ENCODE assay signal across 18 cellular contexts in the genomic region with DNA sequence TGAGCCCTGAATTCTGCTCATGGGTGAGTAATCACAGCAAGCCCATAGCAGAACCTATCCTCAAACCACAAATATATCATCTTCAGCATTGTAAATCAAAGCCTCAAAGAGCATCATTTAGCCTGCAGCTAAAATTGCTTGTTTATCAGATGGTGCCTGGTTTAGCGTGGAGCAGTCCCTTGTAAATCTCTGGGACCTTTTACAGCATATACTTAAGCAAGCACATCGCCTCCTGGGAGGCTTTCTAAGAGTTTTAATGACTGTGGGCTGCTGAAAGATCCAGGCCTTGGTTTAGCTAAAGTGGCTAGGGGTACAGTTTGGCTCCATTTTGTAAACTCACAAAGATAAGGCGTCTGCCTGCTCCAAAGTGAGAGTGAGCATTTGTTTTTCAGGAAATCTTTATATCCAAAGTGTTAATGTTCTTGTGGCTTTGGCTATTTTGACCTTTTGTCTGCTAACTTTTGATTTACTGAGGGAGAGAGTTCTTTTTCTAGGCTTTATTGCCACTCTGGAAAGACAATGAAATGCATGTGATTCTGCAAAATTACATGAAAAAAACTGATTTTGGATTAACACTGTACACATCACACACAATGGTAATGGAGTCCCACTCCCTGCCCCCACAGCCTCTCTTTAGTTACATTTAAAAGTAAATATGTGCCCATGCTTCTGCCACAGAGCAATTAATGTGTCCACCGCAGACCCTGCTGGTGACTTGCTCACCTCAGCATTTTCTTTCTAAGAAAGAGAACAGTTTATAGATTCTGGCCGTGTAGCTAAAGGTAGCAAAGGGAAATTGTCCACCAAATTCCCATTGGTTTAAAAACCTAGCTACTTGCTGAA.
A peak's percentile ranks its signal among the peaks of the same experiment; 100 is the strongest.
DNase-seq lines count a peak whose midpoint lies in the region; ATAC-seq and TF ChIP-seq lines count a peak whose summit lies in the region.
"Had no signal": no experiment of that assay in that cellular context is flagged by ENCODE, and none has a peak within 500 bp of the region (broad histone marks: within the 10 kb centered on the region; RNA-seq: fewer than 3 reads in every experiment).

No MANE protein-coding gene starts in this region.

- no peak overlapping the region for H3K4me3 ChIP-seq in A673 (ENCODE audit: low read depth, low read length, poor library complexity, severe bottlenecking)
- H3K4me3 ChIP-seq: breast epithelium, right lobe of liver, transverse colon had no signal

- H3K9me3 Mint-ChIP-seq in glutamatergic neuron (ENCODE audit: unreplicated experiment), result peaks cover 3% of the 10 kb centered on the region
- no peaks in the 10 kb centered on the region for H3K9me3 Mint-ChIP-seq in activated naive CD4-positive, alpha-beta T cell treated with anti-CD3 and anti-CD28 coated beads, Interleukin-2, amount 50 U/mL, for 72 hours
- H3K9me3 Mint-ChIP-seq: activated naive CD4-positive, alpha-beta T cell treated with anti-CD3 and anti-CD28 coated beads, Interleukin-2, amount 10 ng/mL, durations not matched to agents 7 days and 5 days had no signal

- H3K27me3 Mint-ChIP-seq in glutamatergic neuron (ENCODE audit: unreplicated experiment), result peaks cover 2% of the 10 kb centered on the region
- H3K27me3 Mint-ChIP-seq: activated naive CD4-positive, alpha-beta T cell treated with anti-CD3 and anti-CD28 coated beads, Interleukin-2, amount 10 ng/mL, durations not matched to agents 7 days and 5 days had no signal

- POLR2A ChIA-PET in A673 (lab: Charles Lee; ENCODE audit: low non-redundant PET), result no interaction called here

- H3K4me3 Mint-ChIP-seq in glutamatergic neuron (ENCODE audit: unreplicated experiment), result peak overlapping the region; percentile 40
- H3K4me3 Mint-ChIP-seq: activated naive CD4-positive, alpha-beta T cell treated with anti-CD3 and anti-CD28 coated beads, Interleukin-2, amount 10 ng/mL, durations not matched to agents 7 days and 5 days; T-helper 17 cell had no signal

- H3K4me1 ChIP-seq in A673 (ENCODE audit: insufficient read depth, low read length, poor library complexity, severe bottlenecking), result no peaks in the 10 kb centered on the region
- H3K4me1 ChIP-seq: breast epithelium, right lobe of liver had no signal

- H3K9me3 ChIP-seq in A673 (ENCODE audit: low read depth, low read length, poor library complexity, severe bottlenecking), result no peaks in the 10 kb centered on the region
- H3K9me3 ChIP-seq: breast epithelium, right lobe of liver, transverse colon had no signal

- H3K27me3 ChIP-seq in A673 (replicated peaks; ENCODE audit: insufficient read depth, low read depth, low read length, poor library complexity), result no peaks in the 10 kb centered on the region
- H3K27me3 ChIP-seq: breast epithelium, right lobe of liver, transverse colon had no signal

- no peak for ATAC-seq in HG02678 (IDR thresholded peaks at IDR 0.05; ENCODE audit: unreplicated experiment)
- ATAC-seq in activated naive CD4-positive, alpha-beta T cell treated with anti-CD3 and anti-CD28 coated beads, Interleukin-2, amount 50 U/mL, for 72 hours, result no peak
- ATAC-seq: Panc1, right lobe of liver, T-helper 17 cell had no signal

- peak overlapping the region; percentile 83 for H3K27ac Mint-ChIP-seq in glutamatergic neuron (ENCODE audit: unreplicated experiment)
- H3K27ac Mint-ChIP-seq in activated naive CD4-positive, alpha-beta T cell treated with anti-CD3 and anti-CD28 coated beads, Interleukin-2, amount 50 U/mL, for 72 hours, result no peak overlapping the region
- H3K27ac Mint-ChIP-seq: activated naive CD4-positive, alpha-beta T cell treated with anti-CD3 and anti-CD28 coated beads, Interleukin-2, amount 10 ng/mL, durations not matched to agents 7 days and 5 days; T-helper 17 cell had no signal

- H3K36me3 Mint-ChIP-seq in glutamatergic neuron (ENCODE audit: unreplicated experiment), result peaks cover 4% of the 10 kb centered on the region
- H3K36me3 Mint-ChIP-seq in activated naive CD4-positive, alpha-beta T cell treated with anti-CD3 and anti-CD28 coated beads, Interleukin-2, amount 50 U/mL, for 72 hours, result no peaks in the 10 kb centered on the region
- H3K36me3 Mint-ChIP-seq: activated naive CD4-positive, alpha-beta T cell treated with anti-CD3 and anti-CD28 coated beads, Interleukin-2, amount 10 ng/mL, durations not matched to agents 7 days and 5 days had no signal

- TF ChIP-seq CTCF in A673 (conservative IDR thresholded peaks at IDR 0.05; ENCODE audit: low read depth, low read length), result no peak
- no peak for TF ChIP-seq CTCF in glutamatergic neuron (IDR thresholded peaks at IDR 0.05; ENCODE audit: partially characterized antibody, unreplicated experiment)

- BruUV-seq in A673 (replicated peaks; lab: Mats Ljungman, UMichigan), result no TSS peak

- intact Hi-C loops in A673 (cut with micrococcal nuclease; ENCODE audit: unreplicated experiment), result no loop called here

- peaks cover 27% of the 10 kb centered on the region for H3K4me1 Mint-ChIP-seq in glutamatergic neuron (ENCODE audit: low read depth, unreplicated experiment)
- H3K4me1 Mint-ChIP-seq: activated naive CD4-positive, alpha-beta T cell treated with anti-CD3 and anti-CD28 coated beads, Interleukin-2, amount 10 ng/mL, durations not matched to agents 7 days and 5 days; T-helper 17 cell had no signal

- CTCF ChIA-PET in A673 (lab: Charles Lee), result interaction anchor here (1.0 kb wide), 1 partner anchor 17 kb away, joined by 3 read pairs; no protein-coding TSS in a partner anchor

- no peak overlapping the region for H3K27ac ChIP-seq in A673 (ENCODE audit: low read depth, low read length, poor library complexity, severe bottlenecking)
- H3K27ac ChIP-seq: breast epithelium, right lobe of liver, transverse colon had no signal

- H3K36me3 ChIP-seq in A673 (ENCODE audit: insufficient read depth, low read length, poor library complexity, severe bottlenecking), result no peaks in the 10 kb centered on the region
- H3K36me3 ChIP-seq: breast epithelium, right lobe of liver, transverse colon had no signal

- DNase-seq in A673 (ENCODE audit: low spot score) (peak; percentile 43), HCEC 1CT (peak; percentile 27), SK-N-DZ (ENCODE audit: low spot score) (peak; percentile 61), glutamatergic neuron (no peak), GM03348 (ENCODE audit: low spot score) (no peak)
- no peak for DNase-seq in activated CD4-positive, alpha-beta T cell treated with anti-CD3 and anti-CD28 coated beads, Interleukin-2, amount 50 U/mL, for 4 hours
- no peak for DNase-seq in activated naive CD4-positive, alpha-beta T cell treated with anti-CD3 and anti-CD28 coated beads, Interleukin-2, amount 50 U/mL, for 72 hours (ENCODE audit: low spot score in 2 of 2)
- DNase-seq: activated CD4-positive, CD25-positive, alpha-beta regulatory T cell treated with anti-CD3 and anti-CD28 coated beads, Interleukin-2, amount 50 U/mL, for 72 hours; activated CD8-positive, alpha-beta memory T cell treated with anti-CD3 and anti-CD28 coated beads, Interleukin-2, amount 50 U/mL, for 48 hours; activated naive CD4-positive, alpha-beta T cell treated with anti-CD3 and anti-CD28 coated beads, Interleukin-2, amount 10 ng/mL, durations not matched to agents 7 days and 5 days; NCI-H510A treated with DMSO at 0.1 percent for 48 hours; right lobe of liver; stimulated activated CD4-positive, alpha-beta T cell treated with anti-CD3 and anti-CD28 coated beads, Interleukin-4, amount 100 ng/mL, for 4 hours; T-helper 17 cell; transverse colon had no signal

Comparison
In these comparisons a context has a peak if more than half of its experiments do, and no peak if none do; other contexts are left out.
1. DNase-seq: peak in A673 (single experiment), HCEC 1CT (single experiment) and SK-N-DZ (single experiment); none in glutamatergic neuron (single experiment), activated CD4-positive, alpha-beta T cell treated with anti-CD3 and anti-CD28 coated beads, Interleukin-2, amount 50 U/mL, for 4 hours (0 of 2), GM03348 (single experiment) and activated naive CD4-positive, alpha-beta T cell treated with anti-CD3 and anti-CD28 coated beads, Interleukin-2, amount 50 U/mL, for 72 hours (0 of 2).